ENCODE assay signal across 4 cellular contexts in genomic region chr9:122742003-122742402, GRCh38. TPM values are rescaled to one million over a fixed set of nuclear protein-coding genes. Genes with fewer than 3 reads are reported as not detected.
"Had no signal": no experiment of that assay in that cellular context is flagged by ENCODE, and none has a peak within 500 bp of the region (broad histone marks: within the 10 kb centered on the region; RNA-seq: fewer than 3 reads in every experiment).

OR1L6 (plus strand) TSS chr9:122742303; CDS start chr9:122749848, 7,545 bp downstream.

- DNase-seq: GDM1, GF-D8 had no signal

- H3K4me3 ChIP-seq: GM12878 had no signal

RNA-seq across cellular contexts. Expression of gene OR1L6, which starts in this region (rescaled TPM):
- total RNA-seq: G401, GM12878 had no signal
- polyA plus RNA-seq: GM12878 had no signal
